Comparison of ENCODE assay signal across 16 cellular contexts in genomic region chr2:235500110-235500760, GRCh38.
"Had no signal": no experiment of that assay in that cellular context is flagged by ENCODE, and none has a peak within 500 bp of the region (broad histone marks: within the 10 kb centered on the region; RNA-seq: fewer than 3 reads in every experiment).

No MANE protein-coding gene starts in this region.

- H2AFZ ChIP-seq: parathyroid adenoma had no signal

- H3K9me3 ChIP-seq: breast epithelium, heart left ventricle, uterus had no signal

- H3K9ac ChIP-seq: parathyroid adenoma had no signal

- H3K27ac Mint-ChIP-seq: activated CD4-positive, alpha-beta memory T cell treated with anti-CD3 and anti-CD28 coated beads, Interleukin-2, amount 10 ng/mL, durations not matched to agents 7 days and 5 days; activated naive CD8-positive, alpha-beta T cell treated with anti-CD3 and anti-CD28 coated beads, Interleukin-2, amount 10 ng/mL, durations not matched to agents 7 days and 5 days; memory B cell; T-helper 2 cell treated with Interferon-gamma antibody and Interleukin-4, amounts not matched to agents 5 μg/mL and 100 μg/mL, for 36 hours had no signal

- H3K4me3 Mint-ChIP-seq: activated CD4-positive, alpha-beta memory T cell treated with anti-CD3 and anti-CD28 coated beads, Interleukin-2, amount 10 ng/mL, durations not matched to agents 7 days and 5 days; activated naive CD8-positive, alpha-beta T cell treated with anti-CD3 and anti-CD28 coated beads, Interleukin-2, amount 10 ng/mL, durations not matched to agents 7 days and 5 days; memory B cell; T-helper 2 cell treated with Interferon-gamma antibody and Interleukin-4, amounts not matched to agents 5 μg/mL and 100 μg/mL, for 36 hours had no signal

- H3K27ac ChIP-seq: breast epithelium, foreskin keratinocyte, parathyroid adenoma, skin epidermis, uterus had no signal

- H3K4me1 Mint-ChIP-seq: memory B cell had no signal

- H3K36me3 ChIP-seq: breast epithelium, heart left ventricle, uterus had no signal

- DNase-seq: activated CD4-positive, alpha-beta memory T cell treated with anti-CD3 and anti-CD28 coated beads, Interleukin-2, amount 10 ng/mL, durations not matched to agents 7 days and 5 days; activated gamma-delta T cell; activated naive CD8-positive, alpha-beta T cell treated with anti-CD3 and anti-CD28 coated beads, Interleukin-2, amount 10 ng/mL, durations not matched to agents 7 days and 5 days; activated T-cell treated with anti-CD3 and anti-CD28 coated beads, Interleukin-2, amount 50 U/mL, for 48 hours; anterior cingulate cortex; foreskin keratinocyte; heart left ventricle; retina; uterus had no signal

- H3K27me3 ChIP-seq: breast epithelium, foreskin keratinocyte, uterus had no signal

- H3K9me3 Mint-ChIP-seq: activated CD4-positive, alpha-beta memory T cell treated with anti-CD3 and anti-CD28 coated beads, Interleukin-2, amount 10 ng/mL, durations not matched to agents 7 days and 5 days; activated naive CD8-positive, alpha-beta T cell treated with anti-CD3 and anti-CD28 coated beads, Interleukin-2, amount 10 ng/mL, durations not matched to agents 7 days and 5 days; memory B cell; T-helper 2 cell treated with Interferon-gamma antibody and Interleukin-4, amounts not matched to agents 5 μg/mL and 100 μg/mL, for 36 hours had no signal

- H3K4me3 ChIP-seq: breast epithelium, skin epidermis, uterus had no signal

- H3K36me3 Mint-ChIP-seq: activated naive CD8-positive, alpha-beta T cell treated with anti-CD3 and anti-CD28 coated beads, Interleukin-2, amount 10 ng/mL, durations not matched to agents 7 days and 5 days; memory B cell had no signal

- ATAC-seq: heart left ventricle, left lobe of liver had no signal

- FAIRE-seq: islet of Langerhans had no signal
